Comparison of ENCODE assay signal across 19 cellular contexts in the genomic region with DNA sequence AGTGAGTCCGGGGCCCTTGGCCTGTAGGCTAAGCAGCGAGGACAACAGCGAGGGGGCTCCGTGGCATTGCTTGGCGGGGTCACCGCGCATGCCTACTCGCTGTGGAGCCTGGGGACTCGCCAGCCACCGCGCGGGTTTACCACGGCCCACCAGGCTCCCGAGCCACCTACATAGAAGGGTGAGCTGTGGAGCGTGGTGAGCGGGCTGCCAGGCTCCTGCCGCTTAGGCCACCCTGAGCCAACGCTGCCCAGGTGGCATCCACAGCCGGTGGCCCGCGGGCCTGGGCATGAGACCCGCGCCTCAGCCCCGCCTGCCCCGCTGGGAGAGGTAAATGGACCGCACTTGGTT. TPM values are rescaled to one million over a fixed set of nuclear protein-coding genes. Genes with fewer than 3 reads are reported as not detected.
DNase-seq lines count a peak whose midpoint lies in the region; TF ChIP-seq lines count a peak whose summit lies in the region.
"Had no signal": no experiment of that assay in that cellular context is flagged by ENCODE, and none has a peak within 500 bp of the region (broad histone marks: within the 10 kb centered on the region; RNA-seq: fewer than 3 reads in every experiment).

No MANE protein-coding gene starts in this region.

- H2BK5ac ChIP-seq in neuronal stem cell (ENCODE audit: low read length): no peak overlapping the region

- no peaks in the 10 kb centered on the region for H3K79me2 ChIP-seq in GM23248 (ENCODE audit: insufficient read depth)

- H4K91ac ChIP-seq in neuronal stem cell (ENCODE audit: low read depth, low read length, poor library complexity): no peak overlapping the region

- no CpG with 5 or more reads among the region's 26 CpGs for WGBS in neuronal stem cell (ENCODE audit: extremely low coverage in 2 of 2, insufficient read length in 2 of 2, insufficient replicate concordance in 1 of 2), 2 donors
- 89 to 92% methylated on average over 20 to 25 of the region's 26 CpGs for WGBS in GM23248 (ENCODE audit: low coverage in 1 of 2, low lambda C conversion rate in 2 of 2, missing lambda C conversion rate in 2 of 2), 2 experiments

- H2BK12ac ChIP-seq in neuronal stem cell (ENCODE audit: low read length): no peak overlapping the region

- H3K4me2 ChIP-seq in neuronal stem cell (ENCODE audit: insufficient read depth, low read length, poor library complexity, severe bottlenecking): no peak overlapping the region
- no peak overlapping the region for H3K4me2 ChIP-seq in GM23248 (ENCODE audit: unreplicated experiment)

- peaks cover 13% of the 10 kb centered on the region for H3K27me3 Mint-ChIP-seq in activated CD4-positive, alpha-beta T cell treated with anti-CD3 and anti-CD28 coated beads, Interleukin-2, amount 10 ng/mL, durations not matched to agents 7 days and 5 days

- H3K36me3 ChIP-seq in H7 (replicated peaks; ENCODE audit: control insufficient read depth, insufficient read depth, low read length) (no peaks in the 10 kb centered on the region), neuronal stem cell (replicated peaks in 1 of 2; ENCODE audit: control insufficient read depth in 2 of 2, insufficient read depth in 2 of 2, low read length in 2 of 2) (no peaks in the 10 kb centered on the region), GM23248 (ENCODE audit: low read depth) (no peaks in the 10 kb centered on the region)

- H4K8ac ChIP-seq in neuronal stem cell (ENCODE audit: low read depth, low read length): no peak overlapping the region

- H2AFZ ChIP-seq in neuronal stem cell (ENCODE audit: low read length) (no peak overlapping the region), GM23248 (no peak overlapping the region)

- H3K4me3 Mint-ChIP-seq in activated CD4-positive, alpha-beta T cell treated with anti-CD3 and anti-CD28 coated beads, Interleukin-2, amount 10 ng/mL, durations not matched to agents 7 days and 5 days: no peak overlapping the region
- H3K4me3 Mint-ChIP-seq: CD4-positive, alpha-beta memory T cell; H9 had no signal

- no peaks in the 10 kb centered on the region for H3K9me2 ChIP-seq in GM23248 (ENCODE audit: insufficient read depth)

- H3K79me1 ChIP-seq in neuronal stem cell (ENCODE audit: low read depth, low read length): no peaks in the 10 kb centered on the region

- H2BK15ac ChIP-seq in neuronal stem cell (ENCODE audit: low read length): no peak overlapping the region

- POLR2A ChIA-PET in activated CD4-positive, alpha-beta T cell treated with anti-CD3 and anti-CD28 coated beads, Interleukin-2, amount 10 ng/mL, durations not matched to agents 7 days and 5 days (lab: Charles Lee): no interaction called here

- no peak overlapping the region for H2BK120ac ChIP-seq in neuronal stem cell (ENCODE audit: low read depth, low read length)

- H3K27ac Mint-ChIP-seq in activated CD4-positive, alpha-beta T cell treated with anti-CD3 and anti-CD28 coated beads, Interleukin-2, amount 10 ng/mL, durations not matched to agents 7 days and 5 days: no peak overlapping the region
- H3K27ac Mint-ChIP-seq: CD4-positive, alpha-beta memory T cell; H9 had no signal

- H2AK5ac ChIP-seq in neuronal stem cell (ENCODE audit: low read depth, low read length): no peak overlapping the region

- no peaks in the 10 kb centered on the region for H4K20me1 ChIP-seq in GM23248 (ENCODE audit: insufficient read depth)

- TF ChIP-seq CTCF in GM10266 (IDR thresholded peaks at IDR 0.05; ENCODE audit: control insufficient read depth, insufficient read depth, low read depth, missing control alignments): no peak

- H3K4me1 Mint-ChIP-seq in activated CD4-positive, alpha-beta T cell treated with anti-CD3 and anti-CD28 coated beads, Interleukin-2, amount 10 ng/mL, durations not matched to agents 7 days and 5 days: no peaks in the 10 kb centered on the region
- H3K4me1 Mint-ChIP-seq: CD4-positive, alpha-beta memory T cell; H9 had no signal

- H3K9ac ChIP-seq in neuronal stem cell (ENCODE audit: low read depth, low read length, poor library complexity) (peak overlapping the region; percentile 60), GM23248 (no peak overlapping the region)

- peak overlapping the region; percentile 65 for H3K23ac ChIP-seq in neuronal stem cell (ENCODE audit: low read depth, low read length, poor library complexity)

- no peak overlapping the region for H3K18ac ChIP-seq in neuronal stem cell (ENCODE audit: low read length)

- H3F3A ChIP-seq in GM23248 (ENCODE audit: insufficient read depth): no peaks in the 10 kb centered on the region

- H3K4me1 ChIP-seq in neuronal stem cell (ENCODE audit: control insufficient read depth in 2 of 2, insufficient read depth in 1 of 2, low read depth in 1 of 2, low read length in 2 of 2): no peaks in the 10 kb centered on the region
- no peaks in the 10 kb centered on the region for H3K4me1 ChIP-seq in GM23248 (ENCODE audit: insufficient read depth)

- no peaks in the 10 kb centered on the region for H3K9me3 ChIP-seq in neuronal stem cell (replicated peaks in 1 of 2; ENCODE audit: control insufficient read depth in 2 of 2, insufficient read depth in 1 of 2, low read depth in 1 of 2, low read length in 2 of 2)
- no peaks in the 10 kb centered on the region for H3K9me3 ChIP-seq in GM23248 (ENCODE audit: low read depth)

- H3K27ac ChIP-seq in neuronal stem cell (replicated peaks; ENCODE audit: low read length) (no peak overlapping the region), GM23248 (no peak overlapping the region)

- in situ Hi-C loops in GM23248 (cut with MboI): no loop called here

- DNase-seq in GM10266 (ENCODE audit: extremely low spot score) (peak; percentile 25), H7 (peak; percentile 37), neuronal stem cell (ENCODE audit: low spot score) (no peak), GM23248 (no peak), OCI-M1 (lab: John Stamatoyannopoulos, UW) (no peak)
- no peak for DNase-seq in activated CD4-positive, alpha-beta T cell treated with anti-CD3 and anti-CD28 coated beads, Interleukin-2, amount 10 ng/mL, durations not matched to agents 7 days and 5 days
- DNase-seq: C1 segment of cervical spinal cord; Calu3; CD4-positive, alpha-beta memory T cell; COR-L47; DMS53; DMS79 treated with DMSO at 0.1 percent for 48 hours; GF-D8; H9 had no signal

- H3K36me3 Mint-ChIP-seq in activated CD4-positive, alpha-beta T cell treated with anti-CD3 and anti-CD28 coated beads, Interleukin-2, amount 10 ng/mL, durations not matched to agents 7 days and 5 days (ENCODE audit: low read depth): no peaks in the 10 kb centered on the region

- no peak overlapping the region for H3K14ac ChIP-seq in neuronal stem cell (ENCODE audit: low read length)

- H3K27me3 ChIP-seq in H7 (ENCODE audit: control insufficient read depth, insufficient read depth, low read length) (no peaks in the 10 kb centered on the region), neuronal stem cell (ENCODE audit: control insufficient read depth in 3 of 3, insufficient read depth in 3 of 3, low read depth in 1 of 3, low read length in 3 of 3) (no peaks in the 10 kb centered on the region), GM23248 (replicated peaks; ENCODE audit: insufficient read depth) (no peaks in the 10 kb centered on the region)

- H3K9me3 Mint-ChIP-seq in activated CD4-positive, alpha-beta T cell treated with anti-CD3 and anti-CD28 coated beads, Interleukin-2, amount 10 ng/mL, durations not matched to agents 7 days and 5 days: no peaks in the 10 kb centered on the region

- CTCF ChIA-PET in activated CD4-positive, alpha-beta T cell treated with anti-CD3 and anti-CD28 coated beads, Interleukin-2, amount 10 ng/mL, durations not matched to agents 7 days and 5 days (lab: Charles Lee): no interaction called here

- H3K4ac ChIP-seq in neuronal stem cell (ENCODE audit: low read length): no peak overlapping the region

- no peak overlapping the region for H3K4me3 ChIP-seq in H7 (ENCODE audit: insufficient read depth, low read depth, low read length)
- H3K4me3 ChIP-seq in neuronal stem cell (ENCODE audit: low read length in 2 of 2): no peak overlapping the region
- no peak overlapping the region for H3K4me3 ChIP-seq in GM23248

RNA-seq across cellular contexts. Expression of a gene that starts 31.2 kb away (rescaled TPM):
- total RNA-seq in H7 (2014; rRNA removed; shearing (Covaris generic)): 0.10 TPM in 1 of 2 replicates, not detected in the other
- 0.01 TPM for polyA plus RNA-seq in neuronal stem cell (2013, experiment 1 of 2)
- not detected for polyA plus RNA-seq in neuronal stem cell (2013, experiment 2 of 2)
- total RNA-seq in activated CD4-positive, alpha-beta T cell treated with anti-CD3 and anti-CD28 coated beads, Interleukin-2, amount 10 ng/mL, durations not matched to agents 7 days and 5 days: under 1 TPM in 1 of 2 experiments, not detected in 1; 0.10 TPM
- not detected in 2 replicates for total RNA-seq in GM23248 (2014; rRNA removed; shearing (Covaris generic))
- polyA plus RNA-seq in GM23248 (2016; fragmentation: Nextera tagmentation; extraction: Ambion mirVana): 0.10 TPM in 2 replicates
- total RNA-seq: A172; Calu3; CD4-positive, alpha-beta memory T cell; Daoy; G401; H1; H9 had no signal
- polyA plus RNA-seq: BJ; CD4-positive, alpha-beta memory T cell; H1 had no signal

Comparison
In these comparisons a context has a peak if more than half of its experiments do, and no peak if none do; other contexts are left out.
1. DNase-seq: peak in GM10266 (single experiment) and H7 (single experiment); none in neuronal stem cell (single experiment), activated CD4-positive, alpha-beta T cell treated with anti-CD3 and anti-CD28 coated beads, Interleukin-2, amount 10 ng/mL, durations not matched to agents 7 days and 5 days (single experiment), GM23248 (single experiment) and OCI-M1 (single experiment).